ENCODE assay signal across 9 cellular contexts in genomic region chr12:120013659-120014380, GRCh38. TPM values are rescaled to one million over a fixed set of nuclear protein-coding genes. Genes with fewer than 3 reads are reported as not detected.
DNase-seq lines count a peak whose midpoint lies in the region; ATAC-seq and TF ChIP-seq lines count a peak whose summit lies in the region.
"Had no signal": no experiment of that assay in that cellular context is flagged by ENCODE, and none has a peak within 500 bp of the region (broad histone marks: within the 10 kb centered on the region; RNA-seq: fewer than 3 reads in every experiment).

No MANE protein-coding gene starts in this region.

- H3K9ac ChIP-seq in colonic mucosa (ENCODE audit: low read depth in 2 of 2, low read length in 2 of 2), result no peak overlapping the region
- H3K9ac ChIP-seq: BLaER1 treated with 17β-estradiol and CSF1 and Interleukin-3, amounts not matched to agents 10 nM and 100 nM had no signal

- peaks cover 39% of the 10 kb centered on the region for H3K36me3 Mint-ChIP-seq in activated T-helper 1 cell treated with anti-CD3 and anti-CD28 coated beads, Interleukin-12 subunit alpha, Interleukin-12 subunit beta, Interleukin-2, Interleukin-4 antibody, amounts not matched to agents 30 ng/mL and 10 ng/mL and 1 ng/mL, durations not matched to agents 14 hours and 24 hours and 36 hours (ENCODE audit: low read depth)

- H3K9me3 ChIP-seq in right cardiac atrium (ENCODE audit: control insufficient read depth, low read length), result no peaks in the 10 kb centered on the region
- no peaks in the 10 kb centered on the region for H3K9me3 ChIP-seq in colonic mucosa
- no peaks in the 10 kb centered on the region for H3K9me3 ChIP-seq in upper lobe of right lung
- H3K9me3 ChIP-seq: BLaER1 treated with 17β-estradiol and CSF1 and Interleukin-3, amounts not matched to agents 10 nM and 100 nM had no signal

- no peaks in the 10 kb centered on the region for H3K9me3 Mint-ChIP-seq in activated T-helper 1 cell treated with anti-CD3 and anti-CD28 coated beads, Interleukin-12 subunit alpha, Interleukin-12 subunit beta, Interleukin-2, Interleukin-4 antibody, amounts not matched to agents 30 ng/mL and 10 ng/mL and 1 ng/mL, durations not matched to agents 14 hours and 24 hours and 36 hours

- H3K4me3 ChIP-seq in right cardiac atrium (ENCODE audit: low read length) (no peak overlapping the region), colonic mucosa (no peak overlapping the region), upper lobe of right lung (no peak overlapping the region)
- H3K4me3 ChIP-seq: BLaER1 treated with 17β-estradiol and CSF1 and Interleukin-3, amounts not matched to agents 10 nM and 100 nM had no signal

- WGBS in right cardiac atrium, result 83% methylated on average over 9 of the region's 9 CpGs

- intact Hi-C loops in activated T-helper 1 cell treated with anti-CD3 and anti-CD28 coated beads, Interleukin-12 subunit alpha, Interleukin-12 subunit beta, Interleukin-2, Interleukin-4 antibody, amounts not matched to agents 30 ng/mL and 10 ng/mL and 1 ng/mL, durations not matched to agents 14 hours and 24 hours and 36 hours (cut with micrococcal nuclease), result loop anchor here (10.0 kb wide), 1 partner anchor 1979 kb away; no protein-coding TSS in a partner anchor
- intact Hi-C loops in right cardiac atrium (cut with DNase I), result no loop called here
- intact Hi-C loops in colonic mucosa (cut with DNase I), result no loop called here
- intact Hi-C loops in upper lobe of right lung (cut with DNase I), result no loop called here

- peak overlapping the region; percentile 95 for H3K27ac Mint-ChIP-seq in activated T-helper 1 cell treated with anti-CD3 and anti-CD28 coated beads, Interleukin-12 subunit alpha, Interleukin-12 subunit beta, Interleukin-2, Interleukin-4 antibody, amounts not matched to agents 30 ng/mL and 10 ng/mL and 1 ng/mL, durations not matched to agents 14 hours and 24 hours and 36 hours

- H3K4me3 Mint-ChIP-seq in activated T-helper 1 cell treated with anti-CD3 and anti-CD28 coated beads, Interleukin-12 subunit alpha, Interleukin-12 subunit beta, Interleukin-2, Interleukin-4 antibody, amounts not matched to agents 30 ng/mL and 10 ng/mL and 1 ng/mL, durations not matched to agents 14 hours and 24 hours and 36 hours, result peak overlapping the region; percentile 65

- H3K27me3 ChIP-seq in right cardiac atrium (ENCODE audit: control insufficient read depth, insufficient read depth) (no peaks in the 10 kb centered on the region), colonic mucosa (no peaks in the 10 kb centered on the region), upper lobe of right lung (no peaks in the 10 kb centered on the region)
- H3K27me3 ChIP-seq: BLaER1 treated with 17β-estradiol and CSF1 and Interleukin-3, amounts not matched to agents 10 nM and 100 nM had no signal

- ATAC-seq in GM19452 (IDR thresholded peaks at IDR 0.05; ENCODE audit: unreplicated experiment) (peak; percentile 62), right cardiac atrium (no peak), upper lobe of right lung (no peak)

- no peak for TF ChIP-seq CTCF in colonic mucosa (IDR thresholded peaks at IDR 0.05)
- TF ChIP-seq CTCF in upper lobe of right lung (IDR thresholded peaks at IDR 0.05), result no peak

- peaks cover 83% of the 10 kb centered on the region for H3K4me1 Mint-ChIP-seq in activated T-helper 1 cell treated with anti-CD3 and anti-CD28 coated beads, Interleukin-12 subunit alpha, Interleukin-12 subunit beta, Interleukin-2, Interleukin-4 antibody, amounts not matched to agents 30 ng/mL and 10 ng/mL and 1 ng/mL, durations not matched to agents 14 hours and 24 hours and 36 hours (ENCODE audit: low read depth)

- H3K36me3 ChIP-seq in colonic mucosa, result no peaks in the 10 kb centered on the region
- H3K36me3 ChIP-seq in upper lobe of right lung, result no peaks in the 10 kb centered on the region
- H3K36me3 ChIP-seq: BLaER1 treated with 17β-estradiol and CSF1 and Interleukin-3, amounts not matched to agents 10 nM and 100 nM had no signal

- no peaks in the 10 kb centered on the region for H3K27me3 Mint-ChIP-seq in activated T-helper 1 cell treated with anti-CD3 and anti-CD28 coated beads, Interleukin-12 subunit alpha, Interleukin-12 subunit beta, Interleukin-2, Interleukin-4 antibody, amounts not matched to agents 30 ng/mL and 10 ng/mL and 1 ng/mL, durations not matched to agents 14 hours and 24 hours and 36 hours (ENCODE audit: insufficient read depth)

- H3K27ac ChIP-seq in right cardiac atrium (ENCODE audit: low read length) (no peak overlapping the region), colonic mucosa (no peak overlapping the region), upper lobe of right lung (no peak overlapping the region)
- H3K27ac ChIP-seq: BLaER1 treated with 17β-estradiol and CSF1 and Interleukin-3, amounts not matched to agents 10 nM and 100 nM had no signal

- no peaks in the 10 kb centered on the region for H3K4me1 ChIP-seq in right cardiac atrium (ENCODE audit: control insufficient read depth, insufficient read depth, low read length)
- no peaks in the 10 kb centered on the region for H3K4me1 ChIP-seq in colonic mucosa
- no peaks in the 10 kb centered on the region for H3K4me1 ChIP-seq in upper lobe of right lung

- DNase-seq in A172 (ENCODE audit: low spot score), result peak; percentile 47
- DNase-seq in HPDE6-E6E7 (ENCODE audit: extremely low spot score), result peak; percentile 21
- DNase-seq in activated T-helper 1 cell treated with anti-CD3 and anti-CD28 coated beads, Interleukin-12 subunit alpha, Interleukin-12 subunit beta, Interleukin-2, Interleukin-4 antibody, amounts not matched to agents 30 ng/mL and 10 ng/mL and 1 ng/mL, durations not matched to agents 14 hours and 24 hours and 36 hours (ENCODE audit: low spot score), result peak; percentile 62
- DNase-seq in right cardiac atrium, result no peak
- no peak for DNase-seq in colonic mucosa
- DNase-seq in upper lobe of right lung, result no peak
- no peak for DNase-seq in NCI-H1417 (lab: John Stamatoyannopoulos, UW)

RNA-seq across cellular contexts. Expression of gene BICDL1, which starts 24.8 kb away (rescaled TPM):
- total RNA-seq in A172 (2014; rRNA removed; shearing (Covaris generic)), result 0.38 and 1.2 TPM in 2 replicates
- 136 and 140 TPM in 2 replicates for total RNA-seq in activated T-helper 1 cell treated with anti-CD3 and anti-CD28 coated beads, Interleukin-12 subunit alpha, Interleukin-12 subunit beta, Interleukin-2, Interleukin-4 antibody, amounts not matched to agents 30 ng/mL and 10 ng/mL and 1 ng/mL, durations not matched to agents 14 hours and 24 hours and 36 hours
- total RNA-seq in right cardiac atrium (1 to 10 TPM in 2 of 4 donors, under 1 TPM in 2; 0.76 to 2.1 (median 1.1) TPM), colonic mucosa (10 to 100 TPM in 1 of 2 donors, 1 to 10 TPM in 1; 5.0 to 11.1 TPM), upper lobe of right lung (20.6 TPM)
- polyA plus RNA-seq in right cardiac atrium, result 0.11 TPM

Comparison
In these comparisons a context has a peak if more than half of its experiments do, and no peak if none do; other contexts are left out.
1. DNase-seq: peak in A172 (single experiment), HPDE6-E6E7 (single experiment) and activated T-helper 1 cell treated with anti-CD3 and anti-CD28 coated beads, Interleukin-12 subunit alpha, Interleukin-12 subunit beta, Interleukin-2, Interleukin-4 antibody, amounts not matched to agents 30 ng/mL and 10 ng/mL and 1 ng/mL, durations not matched to agents 14 hours and 24 hours and 36 hours (single experiment); none in right cardiac atrium (0 of 3), colonic mucosa (single experiment), upper lobe of right lung (single experiment) and NCI-H1417 (0 of 3).